ENCODE assay signal across 9 cellular contexts in genomic region chr17:76716834-76717205, GRCh38. TPM values are rescaled to one million over a fixed set of nuclear protein-coding genes. Genes with fewer than 3 reads are reported as not detected.
DNase-seq lines count a peak whose midpoint lies in the region; ATAC-seq and TF ChIP-seq lines count a peak whose summit lies in the region.
"Had no signal": no experiment of that assay in that cellular context is flagged by ENCODE, and none has a peak within 500 bp of the region (broad histone marks: within the 10 kb centered on the region; RNA-seq: fewer than 3 reads in every experiment).

No MANE protein-coding gene starts in this region.

- H3K4me1 ChIP-seq in SJSA1 (replicated peaks) (peaks cover 47% of the 10 kb centered on the region), esophagus (ENCODE audit: control insufficient read depth in 2 of 2, insufficient read depth in 2 of 2, low read length in 1 of 2) (no peaks in the 10 kb centered on the region), gastrocnemius medialis (peaks cover 21 to 24% of the 10 kb centered on the region in 2 donors), SJCRH30 (no peaks in the 10 kb centered on the region; the same call in none of the 2 replicates)

- 76 to 80% methylated on average over 6 of the region's 6 CpGs for WGBS in esophagus, 2 donors

- no peak for TF ChIP-seq POLR2A in gastrocnemius medialis (IDR thresholded peaks at IDR 0.05)

- no peak overlapping the region for H3K4me3 ChIP-seq in SJSA1
- H3K4me3 ChIP-seq in esophagus (ENCODE audit: low read depth in 1 of 2, low read length in 2 of 2): no peak overlapping the region
- H3K4me3 ChIP-seq in gastrocnemius medialis: no peak overlapping the region
- H3K4me3 ChIP-seq in SJCRH30: no peak overlapping the region

- in situ Hi-C loops in gastrocnemius medialis (cut with MboI; ENCODE audit: low sequenced_read_pairs in 4 of 4): loop anchor here in 1 of 4 donors (25.0 kb wide), 1 partner anchor 155 kb away; a partner anchor contains a TSS

- H3K27me3 ChIP-seq in SJSA1 (replicated peaks): no peaks in the 10 kb centered on the region
- no peaks in the 10 kb centered on the region for H3K27me3 ChIP-seq in esophagus (ENCODE audit: control insufficient read depth in 1 of 2, insufficient read depth in 2 of 2, low read length in 2 of 2)
- no peaks in the 10 kb centered on the region for H3K27me3 ChIP-seq in gastrocnemius medialis
- H3K27me3 ChIP-seq in SJCRH30: no peaks in the 10 kb centered on the region

- no peaks in the 10 kb centered on the region for H3K9me3 ChIP-seq in SJSA1 (replicated peaks)
- no peaks in the 10 kb centered on the region for H3K9me3 ChIP-seq in esophagus (ENCODE audit: control insufficient read depth in 2 of 2, insufficient read depth in 1 of 2, low read depth in 1 of 2, low read length in 1 of 2)
- no peaks in the 10 kb centered on the region for H3K9me3 ChIP-seq in gastrocnemius medialis
- no peaks in the 10 kb centered on the region for H3K9me3 ChIP-seq in SJCRH30 (replicated peaks)

- peak; percentile 92 for DNase-seq in EL
- DNase-seq in SJSA1 (ENCODE audit: low read depth in 1 of 2, low spot score in 2 of 2): peak; percentile 81 to 85
- DNase-seq in gastrocnemius medialis: no peak
- DNase-seq in SJCRH30: no peak
- DNase-seq in iPS-NIHi7 (ENCODE audit: extremely low spot score): no peak
- DNase-seq: activated CD4-positive, CD25-positive, alpha-beta regulatory T cell had no signal

- no peak for ATAC-seq in gastrocnemius medialis
- ATAC-seq in GM21390 (IDR thresholded peaks at IDR 0.05; ENCODE audit: unreplicated experiment): no peak
- no peak for ATAC-seq in HG02623 (IDR thresholded peaks at IDR 0.05; ENCODE audit: unreplicated experiment)

- H3K36me3 ChIP-seq in SJSA1: peaks cover 96% of the 10 kb centered on the region
- peaks cover 7 to 40% of the 10 kb centered on the region in 2 donors for H3K36me3 ChIP-seq in esophagus (ENCODE audit: control insufficient read depth in 2 of 2, insufficient read depth in 2 of 2, low read length in 1 of 2)
- H3K36me3 ChIP-seq in gastrocnemius medialis: peaks cover 5 to 77% of the 10 kb centered on the region in 2 donors
- H3K36me3 ChIP-seq in SJCRH30: peaks cover 71% of the 10 kb centered on the region

- no peak for TF ChIP-seq CTCF in gastrocnemius medialis (IDR thresholded peaks at IDR 0.05 in 4 of 5, conservative IDR thresholded peaks at IDR 0.05 in 1 of 5)

- intact Hi-C loops in gastrocnemius medialis (cut with DNase I; ENCODE audit: low total_unique reads): no loop called here

- H3K27ac ChIP-seq in SJSA1 (peak overlapping the region; percentile 86), esophagus (ENCODE audit: low read depth in 2 of 2, low read length in 1 of 2) (peak overlapping the region; percentile 63), gastrocnemius medialis (peak overlapping the region; percentile 66 to 84 (median 73)), SJCRH30 (no peak overlapping the region)

RNA-seq across cellular contexts. Expression of gene MXRA7, which starts 6.1 kb away (rescaled TPM):
- total RNA-seq in SJSA1 (2014; rRNA removed; shearing (Covaris generic)): 362 and 546 TPM in 2 replicates
- 10 to 100 TPM; 10.0 to 54.0 TPM for polyA plus RNA-seq in esophagus
- 10 to 100 TPM; 24.3 to 43.0 (median 30.6) TPM for total RNA-seq in gastrocnemius medialis
- total RNA-seq in SJCRH30 (2014; rRNA removed; shearing (Covaris generic)): 245 and 247 TPM in 2 replicates

RNA-seq across cellular contexts. Expression of gene JMJD6, which starts 9.6 kb away (rescaled TPM):
- total RNA-seq in SJSA1 (2014; rRNA removed; shearing (Covaris generic)): 48.4 and 97.4 TPM in 2 replicates
- polyA plus RNA-seq in esophagus: 10 to 100 TPM; 18.3 to 21.9 TPM
- 10 to 100 TPM; 29.7 to 42.9 (median 41.7) TPM for total RNA-seq in gastrocnemius medialis
- total RNA-seq in SJCRH30 (2014; rRNA removed; shearing (Covaris generic)): 36.4 and 39.8 TPM in 2 replicates

RNA-seq across cellular contexts. Expression of gene METTL23, which starts 9.8 kb away (rescaled TPM):
- total RNA-seq in SJSA1 (2014; rRNA removed; shearing (Covaris generic)): 52.3 and 59.4 TPM in 2 replicates
- 10 to 100 TPM; 22.9 to 24.0 TPM for polyA plus RNA-seq in esophagus
- total RNA-seq in gastrocnemius medialis: 10 to 100 TPM; 23.9 to 35.5 (median 29.7) TPM
- total RNA-seq in SJCRH30 (2014; rRNA removed; shearing (Covaris generic)): 33.3 and 39.5 TPM in 2 replicates

RNA-seq across cellular contexts. Expression of gene SRSF2, which starts 20.3 kb away (rescaled TPM):
- total RNA-seq in SJSA1 (2014; rRNA removed; shearing (Covaris generic)): 376 and 384 TPM in 2 replicates
- polyA plus RNA-seq in esophagus: 100 to 1,000 TPM; 152 to 242 TPM
- 100 to 1,000 TPM in 2 of 4 donors, 10 to 100 TPM in 2; 75.0 to 148 (median 90.4) TPM for total RNA-seq in gastrocnemius medialis
- 516 and 599 TPM in 2 replicates for total RNA-seq in SJCRH30 (2014; rRNA removed; shearing (Covaris generic))

RNA-seq across cellular contexts. Expression of gene MFSD11, which starts 21.1 kb away (rescaled TPM):
- total RNA-seq in SJSA1 (2014; rRNA removed; shearing (Covaris generic)): 21.5 and 37.3 TPM in 2 replicates
- 10 to 100 TPM; 11.3 to 15.4 TPM for polyA plus RNA-seq in esophagus
- total RNA-seq in gastrocnemius medialis: 10 to 100 TPM; 14.0 to 24.2 (median 19.5) TPM
- total RNA-seq in SJCRH30 (2014; rRNA removed; shearing (Covaris generic)): 35.5 and 40.4 TPM in 2 replicates

Comparison
In these comparisons a context has a peak if more than half of its experiments do, and no peak if none do; other contexts are left out.
1. DNase-seq: peak in EL (single experiment) and SJSA1 (2 of 2); none in gastrocnemius medialis (0 of 2), SJCRH30 (0 of 2) and iPS-NIHi7 (single experiment).